Comparison of ENCODE assay signal across 27 cellular contexts in the genomic region with DNA sequence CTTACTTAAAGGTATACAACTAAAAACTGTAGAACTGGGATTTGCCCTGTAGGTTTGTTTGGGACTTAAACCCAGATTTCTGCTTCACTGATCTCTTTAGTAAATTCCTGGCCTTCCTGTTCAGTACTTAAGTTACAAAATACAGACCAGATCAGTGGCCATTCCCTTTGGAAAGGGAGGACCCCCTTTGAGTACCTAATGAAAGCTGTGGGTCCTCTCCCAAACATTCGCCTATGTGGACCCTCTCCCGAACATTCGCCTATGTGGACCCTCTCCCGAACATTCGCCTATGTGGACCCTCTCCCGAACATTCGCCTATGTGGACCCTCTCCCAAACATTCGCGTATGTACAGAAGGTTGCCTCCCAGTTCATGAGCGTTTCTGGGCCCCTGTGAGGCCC. TPM values are rescaled to one million over a fixed set of nuclear protein-coding genes. Genes with fewer than 3 reads are reported as not detected.
"Had no signal": no experiment of that assay in that cellular context is flagged by ENCODE, and none has a peak within 500 bp of the region (broad histone marks: within the 10 kb centered on the region; RNA-seq: fewer than 3 reads in every experiment).

No MANE protein-coding gene starts in this region.

- H3K27ac Mint-ChIP-seq: mesothelial cell of epicardium had no signal

- H3K4me3 Mint-ChIP-seq: effector memory CD8-positive, alpha-beta T cell; mesothelial cell of epicardium; natural killer cell treated with Interleukin-12 subunit alpha and Interleukin-12 subunit beta and Interleukin-15 and Interleukin-18, amount 100 ng/mL, for 72 hours had no signal

- H3K9me3 Mint-ChIP-seq: effector memory CD8-positive, alpha-beta T cell; natural killer cell treated with Interleukin-12 subunit alpha and Interleukin-12 subunit beta and Interleukin-15 and Interleukin-18, amount 100 ng/mL, for 72 hours had no signal

- H3K27me3 ChIP-seq: adrenal gland, ascending aorta, brain microvascular endothelial cell, colonic mucosa, dorsolateral prefrontal cortex, esophagus muscularis mucosa, neutrophil, pancreas, right atrium auricular region, spleen, upper lobe of right lung had no signal

- DNase-seq: activated gamma-delta T cell; activated naive CD4-positive, alpha-beta T cell treated with anti-CD3 and anti-CD28 coated beads, Interleukin-2, amount 50 U/mL, for 16 hours; activated T-cell treated with anti-CD3 and anti-CD28 coated beads for 4 hours; adrenal gland; brain microvascular endothelial cell; central memory CD4-positive, alpha-beta T cell; colonic mucosa; dorsolateral prefrontal cortex; effector memory CD8-positive, alpha-beta T cell; glutamatergic neuron; hippocampal formation; kidney glomerular epithelial cell; mammary epithelial cell; pancreas; spleen; stimulated activated CD4-positive, alpha-beta T cell treated with anti-CD3 and anti-CD28 coated beads, Interleukin-4, amount 100 ng/mL, for 1 hour; stimulated activated naive CD4-positive, alpha-beta T cell treated with Interleukin-2 at 50 U/mL for 16 hours; upper lobe of right lung had no signal

- H3K36me3 ChIP-seq: colonic mucosa, pancreas had no signal

- H3K27me3 Mint-ChIP-seq: effector memory CD8-positive, alpha-beta T cell; natural killer cell treated with Interleukin-12 subunit alpha and Interleukin-12 subunit beta and Interleukin-15 and Interleukin-18, amount 100 ng/mL, for 72 hours had no signal

- H3K4me3 ChIP-seq: adrenal gland, ascending aorta, colonic mucosa, dorsolateral prefrontal cortex, esophagus muscularis mucosa, pancreas, psoas muscle, right atrium auricular region, spleen, upper lobe of right lung had no signal

- H3K27ac ChIP-seq: adrenal gland, ascending aorta, brain microvascular endothelial cell, colonic mucosa, neutrophil, pancreas, psoas muscle had no signal

- H3K4me1 ChIP-seq: ascending aorta, colonic mucosa, pancreas had no signal

- ATAC-seq: activated CD4-positive, CD25-positive, alpha-beta regulatory T cell treated with anti-CD3 and anti-CD28 coated beads, Interleukin-2, amount 50 U/mL, for 24 hours; effector memory CD8-positive, alpha-beta T cell; left ventricle myocardium superior; natural killer cell treated with Interleukin-12 subunit alpha and Interleukin-12 subunit beta and Interleukin-15 and Interleukin-18, amount 100 ng/mL, for 72 hours; pancreas; psoas muscle; upper lobe of right lung had no signal

- H3K9me3 ChIP-seq: adrenal gland, ascending aorta, colonic mucosa, esophagus muscularis mucosa, neutrophil, pancreas, psoas muscle, right atrium auricular region, spleen, upper lobe of right lung had no signal

RNA-seq across cellular contexts. Expression of a gene that starts 25.3 kb away (rescaled TPM):
- total RNA-seq: ascending aorta had no signal
